ENCODE assay signal across 19 cellular contexts in genomic region chr10:114933588-114933987, GRCh38. TPM values are rescaled to one million over a fixed set of nuclear protein-coding genes. Genes with fewer than 3 reads are reported as not detected.
A peak's percentile ranks its signal among the peaks of the same experiment; 100 is the strongest.
DNase-seq lines count a peak whose midpoint lies in the region; ATAC-seq and TF ChIP-seq lines count a peak whose summit lies in the region.
"Had no signal": no experiment of that assay in that cellular context is flagged by ENCODE, and none has a peak within 500 bp of the region (broad histone marks: within the 10 kb centered on the region; RNA-seq: fewer than 3 reads in every experiment).

No MANE protein-coding gene starts in this region.

- in situ Hi-C loops in KBM-7 (cut with MboI; ENCODE audit: low pct_unique_long_range_greater_than_20kb, low sequenced_read_pairs): no loop called here

- H3K36me3 ChIP-seq in HEK293 (ENCODE audit: control insufficient read depth in 2 of 2, insufficient read depth in 1 of 2, low read length in 2 of 2) (no peaks in the 10 kb centered on the region), RWPE2 (ENCODE audit: low read depth) (no peaks in the 10 kb centered on the region)
- H3K36me3 ChIP-seq: left ventricle myocardium inferior, suprapubic skin had no signal

- POLR2A ChIA-PET in HEK293 (lab: Yijun Ruan, JAX): no interaction called here

- H3K27me3 ChIP-seq in RWPE2 (ENCODE audit: insufficient read depth, poor library complexity, severe bottlenecking) (no peaks in the 10 kb centered on the region), dorsolateral prefrontal cortex (no peaks in the 10 kb centered on the region)
- H3K27me3 ChIP-seq: suprapubic skin had no signal

- H3K4me1 ChIP-seq in HEK293 (ENCODE audit: control insufficient read depth, insufficient read depth, low read length): no peaks in the 10 kb centered on the region
- H3K4me1 ChIP-seq in RWPE2 (ENCODE audit: insufficient read depth, poor library complexity, severe bottlenecking): peaks cover 9% of the 10 kb centered on the region

- no peak for TF ChIP-seq CTCF in HEK293 (tag by site-specific recombination; IDR thresholded peaks at IDR 0.05)
- TF ChIP-seq CTCF in RWPE2 (IDR thresholded peaks at IDR 0.05; ENCODE audit: poor library complexity, severe bottlenecking): no peak
- TF ChIP-seq CTCF in dorsolateral prefrontal cortex (IDR thresholded peaks at IDR 0.05 in 54 of 56, conservative IDR thresholded peaks at IDR 0.05 in 2 of 56; ENCODE audit: low read depth in 1 of 56, partially characterized antibody in 56 of 56): no peak

- DNase-seq in RWPE2 (ENCODE audit: low spot score) (no peak), dorsolateral prefrontal cortex (no peak), putamen (ENCODE audit: low spot score) (peak; percentile 7), NOMO-1 treated with dmso at 0.1 percent for 144 hours (lab: John Stamatoyannopoulos, UW; ENCODE audit: unreplicated experiment) (no peak), KBM-7 (no peak)
- DNase-seq: activated CD4-positive, alpha-beta T cell treated with anti-CD3 and anti-CD28 coated beads for 1 hour; AML-193; central memory CD4-positive, alpha-beta T cell; effector memory CD4-positive, alpha-beta T cell; foreskin melanocyte; left ventricle myocardium inferior; mucosa of descending colon; NCI-H2081; NCI-H526; T-helper 9 cell had no signal

- ATAC-seq in RWPE2 (ENCODE audit: low read depth) (peak; percentile 43), HG02571 (IDR thresholded peaks at IDR 0.05; ENCODE audit: unreplicated experiment) (no peak)
- ATAC-seq: HepG2, mucosa of descending colon had no signal

- CTCF ChIA-PET in HEK293 (lab: Yijun Ruan, JAX): interaction anchor here (0.5 to 2.0 kb wide), 3 partner anchors 39 to 208 kb away, joined by 3 to 9 read pairs (median 3); no protein-coding TSS in a partner anchor

- intact Hi-C loops in dorsolateral prefrontal cortex (cut with DNase I): no loop called here

- H3K27ac ChIP-seq in HEK293 (ENCODE audit: extremely low read depth, low read depth, low read length) (no peak overlapping the region), RWPE2 (ENCODE audit: poor library complexity, severe bottlenecking) (no peak overlapping the region), dorsolateral prefrontal cortex (peak overlapping the region in 56 of 59 donors; percentile 5 to 91 (median 71))
- H3K27ac ChIP-seq: left ventricle myocardium inferior, suprapubic skin had no signal

- H3K4me3 ChIP-seq in HEK293 (ENCODE audit: low read depth, low read length) (no peak overlapping the region), RWPE2 (ENCODE audit: severe bottlenecking) (no peak overlapping the region), dorsolateral prefrontal cortex (peak overlapping the region in 7 of 59 donors; percentile 5 to 33 (median 18))
- H3K4me3 ChIP-seq: left ventricle myocardium inferior, mucosa of descending colon, suprapubic skin had no signal

- H3K9me3 ChIP-seq in HEK293 (ENCODE audit: control insufficient read depth, insufficient read depth, low read depth, low read length) (no peaks in the 10 kb centered on the region), RWPE2 (ENCODE audit: severe bottlenecking) (no peaks in the 10 kb centered on the region)
- H3K9me3 ChIP-seq: mucosa of descending colon, suprapubic skin had no signal

TF ChIP-seq in HEK293, 187 proteins besides CTCF, POLR2A, EP300 and RAD21:
- no peak for TF ChIP-seq ZNF701 (tag by site-specific recombination; IDR thresholded peaks at IDR 0.05)
- TF ChIP-seq ZBTB17 (tag by site-specific recombination; IDR thresholded peaks at IDR 0.05): 0 out of 2 replicates have a peak, but pooled peaks have one; percentile 22
- no peak for TF ChIP-seq ZNF623 (tag by site-specific recombination; IDR thresholded peaks at IDR 0.05)

RNA-seq across cellular contexts. Expression of gene TRUB1, which starts 4.4 kb away (rescaled TPM):
- total RNA-seq in dorsolateral prefrontal cortex: 10 to 100 TPM; 11.7 to 41.2 (median 26.1) TPM

Comparison
In these comparisons a context has a peak if more than half of its experiments do, and no peak if none do; other contexts are left out.
1. H3K27ac ChIP-seq: peak in dorsolateral prefrontal cortex (56 of 59); none in HEK293 (single experiment) and RWPE2 (single experiment).